Comparison of ENCODE assay signal across 15 cellular contexts in genomic region chr15:47750030-47750739, GRCh38. TPM values are rescaled to one million over a fixed set of nuclear protein-coding genes. Genes with fewer than 3 reads are reported as not detected.
A peak's percentile ranks its signal among the peaks of the same experiment; 100 is the strongest.
DNase-seq lines count a peak whose midpoint lies in the region; ATAC-seq and TF ChIP-seq lines count a peak whose summit lies in the region.
"Had no signal": no experiment of that assay in that cellular context is flagged by ENCODE, and none has a peak within 500 bp of the region (broad histone marks: within the 10 kb centered on the region; RNA-seq: fewer than 3 reads in every experiment).

No MANE protein-coding gene starts in this region.

- H3K36me3 ChIP-seq in trophoblast cell (ENCODE audit: control insufficient read depth in 1 of 2, insufficient read depth in 2 of 2, low read length in 2 of 2): no peaks in the 10 kb centered on the region
- no peaks in the 10 kb centered on the region for H3K36me3 ChIP-seq in Caco-2 (ENCODE audit: control insufficient read depth, insufficient read depth, low read length)
- H3K36me3 ChIP-seq: upper lobe of left lung had no signal

- no peak overlapping the region for H3K14ac ChIP-seq in trophoblast cell (ENCODE audit: low read length)

- ATAC-seq in stimulated activated naive B cell treated with anti-CD40 and anti-IgM and Interleukin-4, amounts not matched to agents 10 μg/mL and 1 μg/mL and 100 μg/mL, for 72 hours (replicated peaks): no peak

- no peak overlapping the region for H3K23ac ChIP-seq in trophoblast cell (ENCODE audit: low read length)

- no peak overlapping the region for H3K27ac ChIP-seq in trophoblast cell (ENCODE audit: low read depth, low read length)

- H3K4me2 ChIP-seq in trophoblast cell (ENCODE audit: low read length): no peak overlapping the region

- no peak overlapping the region for H3K4me3 ChIP-seq in fibroblast of mammary gland (ENCODE audit: control insufficient read depth, low read depth, low read length)
- H3K4me3 ChIP-seq in trophoblast cell (ENCODE audit: low read depth, low read length): no peak overlapping the region
- no peak overlapping the region for H3K4me3 ChIP-seq in Caco-2 (ENCODE audit: low read depth, low read length)
- H3K4me3 ChIP-seq: upper lobe of left lung had no signal

- no peak overlapping the region for H3K9ac ChIP-seq in trophoblast cell (ENCODE audit: low read length)

- H3K79me2 ChIP-seq in trophoblast cell (ENCODE audit: control insufficient read depth, insufficient read depth, low read length, poor library complexity): no peaks in the 10 kb centered on the region

- peaks cover 35% of the 10 kb centered on the region for H3K9me3 Mint-ChIP-seq in Caco-2 (ENCODE audit: unreplicated experiment)
- peaks cover 13% of the 10 kb centered on the region in 2 donors for H3K9me3 Mint-ChIP-seq in stimulated activated naive B cell treated with anti-CD40 and anti-IgM and Interleukin-4, amounts not matched to agents 10 μg/mL and 1 μg/mL and 100 μg/mL, for 72 hours

- no peak overlapping the region for H2AFZ ChIP-seq in trophoblast cell (ENCODE audit: insufficient read depth, low read length, poor library complexity)

- POLR2A ChIA-PET in Caco-2 (lab: Charles Lee): no interaction called here

- H4K91ac ChIP-seq in trophoblast cell (ENCODE audit: low read depth, low read length): no peak overlapping the region

- H4K12ac ChIP-seq in trophoblast cell (ENCODE audit: low read depth, low read length): no peak overlapping the region

- H3K27me3 ChIP-seq in trophoblast cell (ENCODE audit: insufficient read depth, low read length) (no peaks in the 10 kb centered on the region), Caco-2 (replicated peaks; ENCODE audit: control insufficient read depth, insufficient read depth, low read length) (no peaks in the 10 kb centered on the region)
- H3K27me3 ChIP-seq: upper lobe of left lung had no signal

- no peaks in the 10 kb centered on the region for H3K27me3 Mint-ChIP-seq in Caco-2 (ENCODE audit: insufficient read depth, unreplicated experiment)
- no peaks in the 10 kb centered on the region for H3K27me3 Mint-ChIP-seq in stimulated activated naive B cell treated with anti-CD40 and anti-IgM and Interleukin-4, amounts not matched to agents 10 μg/mL and 1 μg/mL and 100 μg/mL, for 72 hours
- H3K27me3 Mint-ChIP-seq: activated T-cell treated with anti-CD3 and anti-CD28 coated beads, Interleukin-2, amount 50 U/mL, for 24 hours; central memory CD8-positive, alpha-beta T cell had no signal

- CTCF ChIA-PET in Caco-2 (lab: Charles Lee): no interaction called here

- H3K27ac Mint-ChIP-seq in Caco-2 (ENCODE audit: unreplicated experiment): no peak overlapping the region
- H3K27ac Mint-ChIP-seq in stimulated activated naive B cell treated with anti-CD40 and anti-IgM and Interleukin-4, amounts not matched to agents 10 μg/mL and 1 μg/mL and 100 μg/mL, for 72 hours: no peak overlapping the region
- H3K27ac Mint-ChIP-seq: activated T-cell treated with anti-CD3 and anti-CD28 coated beads, Interleukin-2, amount 50 U/mL, for 24 hours had no signal

- no peak for TF ChIP-seq CTCF in fibroblast of mammary gland (conservative IDR thresholded peaks at IDR 0.05; ENCODE audit: control insufficient read depth, insufficient read depth, low read depth, low read length)
- no peak for TF ChIP-seq CTCF in Caco-2 (IDR thresholded peaks at IDR 0.05; ENCODE audit: insufficient read depth in 1 of 2, low read depth in 1 of 2, low read length in 1 of 2, severe bottlenecking in 1 of 2, unreplicated experiment in 1 of 2)

- no peak overlapping the region for H4K8ac ChIP-seq in trophoblast cell (ENCODE audit: low read depth, low read length)

- no peak overlapping the region for H3K18ac ChIP-seq in trophoblast cell (ENCODE audit: low read length)

- H2BK120ac ChIP-seq in trophoblast cell (ENCODE audit: insufficient read depth, low read length, poor library complexity): no peak overlapping the region

- H3K4me1 Mint-ChIP-seq in Caco-2 (ENCODE audit: low read depth, unreplicated experiment): no peaks in the 10 kb centered on the region
- H3K4me1 Mint-ChIP-seq in stimulated activated naive B cell treated with anti-CD40 and anti-IgM and Interleukin-4, amounts not matched to agents 10 μg/mL and 1 μg/mL and 100 μg/mL, for 72 hours: no peaks in the 10 kb centered on the region
- H3K4me1 Mint-ChIP-seq: central memory CD8-positive, alpha-beta T cell had no signal

- no peak overlapping the region for H3K4me3 Mint-ChIP-seq in Caco-2 (ENCODE audit: unreplicated experiment)
- no peak overlapping the region for H3K4me3 Mint-ChIP-seq in stimulated activated naive B cell treated with anti-CD40 and anti-IgM and Interleukin-4, amounts not matched to agents 10 μg/mL and 1 μg/mL and 100 μg/mL, for 72 hours
- H3K4me3 Mint-ChIP-seq: activated T-cell treated with anti-CD3 and anti-CD28 coated beads, Interleukin-2, amount 50 U/mL, for 24 hours; central memory CD8-positive, alpha-beta T cell had no signal

- H3K36me3 Mint-ChIP-seq in Caco-2 (ENCODE audit: insufficient read depth, unreplicated experiment): no peaks in the 10 kb centered on the region
- peaks cover 0 to 2% of the 10 kb centered on the region in 2 donors for H3K36me3 Mint-ChIP-seq in stimulated activated naive B cell treated with anti-CD40 and anti-IgM and Interleukin-4, amounts not matched to agents 10 μg/mL and 1 μg/mL and 100 μg/mL, for 72 hours

- H2BK5ac ChIP-seq in trophoblast cell (ENCODE audit: low read depth, low read length, poor library complexity): no peak overlapping the region

- H2AK5ac ChIP-seq in trophoblast cell (ENCODE audit: low read length): no peak overlapping the region

- no peak overlapping the region for H2BK12ac ChIP-seq in trophoblast cell (ENCODE audit: low read length)

- no TSS peak for BruUV-seq in Caco-2 (replicated peaks; lab: Mats Ljungman, UMichigan)

- peaks cover 1% of the 10 kb centered on the region for H3K9me3 ChIP-seq in trophoblast cell (ENCODE audit: insufficient read depth, low read depth, low read length)
- peaks cover 7% of the 10 kb centered on the region for H3K9me3 ChIP-seq in Caco-2

- H3K4ac ChIP-seq in trophoblast cell (ENCODE audit: low read depth, low read length): no peak overlapping the region

- intact Hi-C loops in Caco-2 (cut with micrococcal nuclease; ENCODE audit: unreplicated experiment): no loop called here

- no CpG with 5 or more reads among the region's 2 CpGs for WGBS in trophoblast cell (ENCODE audit: extremely low coverage, insufficient coverage, insufficient read length)

- peaks cover 0 to 7% of the 10 kb centered on the region in 2 experiments for H3K4me1 ChIP-seq in trophoblast cell (ENCODE audit: control insufficient read depth in 1 of 2, insufficient read depth in 2 of 2, low read length in 2 of 2)
- H3K4me1 ChIP-seq in Caco-2: no peaks in the 10 kb centered on the region
- H3K4me1 ChIP-seq: upper lobe of left lung had no signal

- no peaks in the 10 kb centered on the region for H3K79me1 ChIP-seq in trophoblast cell (ENCODE audit: low read length)

- peak; percentile 87 for DNase-seq in EL
- peak; percentile 33 for DNase-seq in RPMI7951 (ENCODE audit: low read depth)
- peak; percentile 85 for DNase-seq in fibroblast of mammary gland (ENCODE audit: low read depth)
- DNase-seq in trophoblast cell: peak; percentile 33 to 68
- DNase-seq in Caco-2: no peak
- no peak for DNase-seq in stimulated activated naive B cell treated with anti-CD40 and anti-IgM and Interleukin-4, amounts not matched to agents 10 μg/mL and 1 μg/mL and 100 μg/mL, for 72 hours
- DNase-seq in NCI-H345 (lab: John Stamatoyannopoulos, UW): no peak
- DNase-seq in NCI-H526 (lab: John Stamatoyannopoulos, UW): no peak
- DNase-seq: activated T-cell treated with anti-CD3 and anti-CD28 coated beads, Interleukin-2, amount 50 U/mL, for 24 hours; MV-4-11; NCI-H69; occipital lobe; upper lobe of left lung had no signal

RNA-seq across cellular contexts. Expression of gene SEMA6D, which starts 32.9 kb away (rescaled TPM):
- total RNA-seq in RPMI7951 (2014; rRNA removed; shearing (Covaris generic)): 1.4 and 1.6 TPM in 2 replicates
- 2.1 and 2.2 TPM in 2 replicates for polyA plus RNA-seq in trophoblast cell (2013)
- 0.18 and 0.67 TPM in 2 replicates for total RNA-seq in Caco-2 (2022)
- total RNA-seq: T-helper 2 cell treated with Interferon-gamma antibody and Interleukin-4, amounts not matched to agents 100 ng/mL and 5 ng/mL, for 36 hours had no signal

Comparison
In these comparisons a context has a peak if more than half of its experiments do, and no peak if none do; other contexts are left out.
1. DNase-seq: peak in EL (single experiment), RPMI7951 (single experiment), fibroblast of mammary gland (single experiment) and trophoblast cell (2 of 2); none in Caco-2 (0 of 2), stimulated activated naive B cell treated with anti-CD40 and anti-IgM and Interleukin-4, amounts not matched to agents 10 μg/mL and 1 μg/mL and 100 μg/mL, for 72 hours (single experiment), NCI-H345 (single experiment) and NCI-H526 (0 of 2).